In genomic region chr21:17003221-17003620, GRCh38 we compare ENCODE assay signal across 15 cellular contexts.
DNase-seq lines count a peak whose midpoint lies in the region; ATAC-seq, FAIRE-seq and TF ChIP-seq lines count a peak whose summit lies in the region.
"Had no signal": no experiment of that assay in that cellular context is flagged by ENCODE, and none has a peak within 500 bp of the region (broad histone marks: within the 10 kb centered on the region; RNA-seq: fewer than 3 reads in every experiment).

No MANE protein-coding gene starts in this region.

- H3K4me1 ChIP-seq in foreskin keratinocyte (peaks cover 19% of the 10 kb centered on the region), smooth muscle cell (ENCODE audit: low read depth) (peaks cover 12% of the 10 kb centered on the region), pancreas (no peaks in the 10 kb centered on the region)

- H3K4me3 ChIP-seq in smooth muscle cell (no peak overlapping the region), pancreas (no peak overlapping the region)

- intact Hi-C loops in pancreas (cut with DNase I), result no loop called here

- H3F3A ChIP-seq in smooth muscle cell (ENCODE audit: low read depth), result no peaks in the 10 kb centered on the region

- DNase-seq in GM04503 (ENCODE audit: low read depth), result peak; percentile 17
- peak; percentile 17 to 40 for DNase-seq in foreskin keratinocyte
- DNase-seq in smooth muscle cell (lab: John Stamatoyannopoulos, UW; ENCODE audit: unreplicated experiment), result no peak
- DNase-seq in D341Med (ENCODE audit: low spot score), result no peak
- no peak for DNase-seq in pancreas
- DNase-seq in cerebellum (ENCODE audit: low spot score), result no peak
- DNase-seq: DMS153; effector memory CD8-positive, alpha-beta T cell; NCI-H1105 treated with DMSO at 0.1 percent for 48 hours; nephron progenitor cell; T1000 had no signal

- no peaks in the 10 kb centered on the region for H4K20me1 ChIP-seq in smooth muscle cell (ENCODE audit: low read depth)

- TF ChIP-seq CTCF in foreskin keratinocyte (conservative IDR thresholded peaks at IDR 0.05), result no peak
- TF ChIP-seq CTCF in smooth muscle cell (IDR thresholded peaks at IDR 0.05; ENCODE audit: borderline replicate concordance, insufficient read depth, poor library complexity, severe bottlenecking), result no peak
- TF ChIP-seq CTCF in pancreas (IDR thresholded peaks at IDR 0.05), result no peak

- peak overlapping the region; percentile 63 for H3K4me2 ChIP-seq in smooth muscle cell

- no peak for FAIRE-seq in pancreas (lab: Jason Lieb, UNC)
- FAIRE-seq: GM18507 had no signal

- H3K27me3 ChIP-seq in foreskin keratinocyte (no peaks in the 10 kb centered on the region), smooth muscle cell (ENCODE audit: low read depth) (no peaks in the 10 kb centered on the region), pancreas (no peaks in the 10 kb centered on the region)

- no peaks in the 10 kb centered on the region for H3K79me2 ChIP-seq in smooth muscle cell (ENCODE audit: low read depth)

- 46% methylated on average over 1 of the region's 1 CpG for WGBS in smooth muscle cell (ENCODE audit: low lambda C conversion rate)
- WGBS in pancreas, 2 donors, result 52 to 72% methylated on average over 1 of the region's 1 CpG

- H3K9ac ChIP-seq in smooth muscle cell (ENCODE audit: low read depth), result no peak overlapping the region

- no peaks in the 10 kb centered on the region for H3K36me3 ChIP-seq in smooth muscle cell (ENCODE audit: low read depth)
- H3K36me3 ChIP-seq in pancreas, result no peaks in the 10 kb centered on the region

- peak; percentile 83 for ATAC-seq in SK-N-SH treated with all-trans-retinoic acid at 6 μM for 48 hours
- peak; percentile 47 for ATAC-seq in foreskin keratinocyte
- no peak for ATAC-seq in GM19351 (IDR thresholded peaks at IDR 0.05; ENCODE audit: unreplicated experiment)
- ATAC-seq in pancreas, result no peak
- ATAC-seq: effector memory CD8-positive, alpha-beta T cell; stimulated activated memory B cell treated with anti-CD40 and anti-IgM and Interleukin-4, amounts not matched to agents 10 μg/mL and 1 μg/mL and 100 μg/mL, for 72 hours had no signal

- H2AFZ ChIP-seq in smooth muscle cell (ENCODE audit: low read depth), result peak overlapping the region; percentile 1

- H3K9me3 ChIP-seq in smooth muscle cell (replicated peaks; ENCODE audit: low read depth) (no peaks in the 10 kb centered on the region), pancreas (no peaks in the 10 kb centered on the region)

- H3K27ac ChIP-seq in foreskin keratinocyte, result peak overlapping the region; percentile 73
- H3K27ac ChIP-seq in smooth muscle cell (ENCODE audit: low read depth), result peak overlapping the region; percentile 53
- no peak overlapping the region for H3K27ac ChIP-seq in pancreas

TF ChIP-seq in SK-N-SH treated with all-trans-retinoic acid at 6 μM for 48 hours, 23 proteins besides CTCF, POLR2A, EP300 and RAD21:
- TF ChIP-seq, protein P1, sequence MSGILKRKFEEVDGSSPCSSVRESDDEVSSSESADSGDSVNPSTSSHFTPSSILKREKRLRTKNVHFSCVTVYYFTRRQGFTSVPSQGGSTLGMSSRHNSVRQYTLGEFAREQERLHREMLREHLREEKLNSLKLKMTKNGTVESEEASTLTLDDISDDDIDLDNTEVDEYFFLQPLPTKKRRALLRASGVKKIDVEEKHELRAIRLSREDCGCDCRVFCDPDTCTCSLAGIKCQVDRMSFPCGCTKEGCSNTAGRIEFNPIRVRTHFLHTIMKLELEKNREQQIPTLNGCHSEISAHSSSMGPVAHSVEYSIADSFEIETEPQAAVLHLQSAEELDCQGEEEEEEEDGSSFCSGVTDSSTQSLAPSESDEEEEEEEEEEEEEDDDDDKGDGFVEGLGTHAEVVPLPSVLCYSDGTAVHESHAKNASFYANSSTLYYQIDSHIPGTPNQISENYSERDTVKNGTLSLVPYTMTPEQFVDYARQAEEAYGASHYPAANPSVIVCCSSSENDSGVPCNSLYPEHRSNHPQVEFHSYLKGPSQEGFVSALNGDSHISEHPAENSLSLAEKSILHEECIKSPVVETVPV (CRISPR knock-in tag; IDR thresholded peaks at IDR 0.05), result no peak
- no peak for TF ChIP-seq ZFP3 (CRISPR knock-in tag; IDR thresholded peaks at IDR 0.05)
- TF ChIP-seq ZFP30 (CRISPR knock-in tag; IDR thresholded peaks at IDR 0.05), result no peak
- no peak for TF ChIP-seq RARB (CRISPR knock-in tag; IDR thresholded peaks at IDR 0.05)
- TF ChIP-seq ZNF565 (CRISPR knock-in tag; conservative IDR thresholded peaks at IDR 0.05; ENCODE audit: low read depth), result no peak
- no peak for TF ChIP-seq GLIS3 (CRISPR knock-in tag; IDR thresholded peaks at IDR 0.05)
- TF ChIP-seq ESRRG (CRISPR knock-in tag; IDR thresholded peaks at IDR 0.05), result no peak
- no peak for TF ChIP-seq CSDC2 (CRISPR knock-in tag; IDR thresholded peaks at IDR 0.05)
- TF ChIP-seq BACH2 (CRISPR knock-in tag; IDR thresholded peaks at IDR 0.05; ENCODE audit: borderline replicate concordance), result no peak
- no peak for TF ChIP-seq TSHZ2 (CRISPR knock-in tag; IDR thresholded peaks at IDR 0.05)
- TF ChIP-seq TOX (CRISPR knock-in tag; IDR thresholded peaks at IDR 0.05; ENCODE audit: borderline replicate concordance), result no peak
- TF ChIP-seq POU6F1 (CRISPR knock-in tag; IDR thresholded peaks at IDR 0.05; ENCODE audit: borderline replicate concordance, low read depth), result no peak
TF ChIP-seq in SK-N-SH treated with all-trans-retinoic acid at 6 μM for 48 hours: peak in this region for 0.

Comparison
In these comparisons a context has a peak if more than half of its experiments do, and no peak if none do; other contexts are left out.
1. DNase-seq: peak in GM04503 (single experiment) and foreskin keratinocyte (2 of 2); none in smooth muscle cell (single experiment), D341Med (single experiment), pancreas (0 of 6) and cerebellum (single experiment).
2. ATAC-seq: peak in SK-N-SH treated with all-trans-retinoic acid at 6 μM for 48 hours (single experiment) and foreskin keratinocyte (single experiment); none in GM19351 (single experiment) and pancreas (0 of 4).
3. H3K27ac ChIP-seq: peak in foreskin keratinocyte (single experiment) and smooth muscle cell (single experiment); none in pancreas (0 of 4).